Comparison of ENCODE assay signal across 8 cellular contexts in genomic region chr7:56373314-56373713, GRCh38.
DNase-seq lines count a peak whose midpoint lies in the region; ATAC-seq and TF ChIP-seq lines count a peak whose summit lies in the region.
"Not testable (repeated sequence)": the region's sequence is repeated elsewhere in the genome, so short reads cannot be mapped to it uniquely, and the experiment has no call there.

No MANE protein-coding gene starts in this region.

- not testable (repeated sequence) for H3K27ac ChIP-seq in MM.1S (ENCODE audit: low read length); right cardiac atrium (ENCODE audit: low read length)

- not testable (repeated sequence) for H3K9me2 ChIP-seq in MM.1S (replicated peaks; ENCODE audit: insufficient read depth, low read length)

- TF ChIP-seq CTCF in MM.1S (IDR thresholded peaks at IDR 0.05; ENCODE audit: low read length), result not testable (repeated sequence)

- H4K20me1 ChIP-seq in MM.1S (ENCODE audit: insufficient read depth, low read length), result not testable (repeated sequence)

- not testable (repeated sequence) for H3K9me3 ChIP-seq in MM.1S (replicated peaks; ENCODE audit: insufficient read depth, low read length); right cardiac atrium (ENCODE audit: control insufficient read depth, low read length)

- H2AFZ ChIP-seq in MM.1S (ENCODE audit: low read length), result not testable (repeated sequence)

- intact Hi-C loops in right cardiac atrium (cut with DNase I), result not testable (repeated sequence)

- CTCF ChIA-PET in activated CD4-positive, alpha-beta T cell treated with anti-CD3 and anti-CD28 coated beads, Interleukin-2, amount 10 ng/mL, durations not matched to agents 7 days and 5 days (lab: Charles Lee), result not testable (repeated sequence)

- H3K4me3 Mint-ChIP-seq in activated CD4-positive, alpha-beta T cell treated with anti-CD3 and anti-CD28 coated beads, Interleukin-2, amount 10 ng/mL, durations not matched to agents 7 days and 5 days, result not testable (repeated sequence)

- not testable (repeated sequence) for H3K36me3 ChIP-seq in MM.1S (replicated peaks; ENCODE audit: insufficient read depth, low read length)

- DNase-seq in CD1c-positive myeloid dendritic cell (ENCODE audit: extremely low spot score), result peak; percentile 11
- DNase-seq in MM.1S, result peak; percentile 36
- DNase-seq in activated CD4-positive, alpha-beta T cell treated with anti-CD3 and anti-CD28 coated beads, Interleukin-2, amount 10 ng/mL, durations not matched to agents 7 days and 5 days, result peak; percentile 58
- DNase-seq in activated gamma-delta T cell treated with anti-CD3 and anti-CD28 coated beads, Interleukin-2, amount 50 U/mL, for 16 hours (ENCODE audit: low read depth), result peak; percentile 51
- peak; percentile 59 for DNase-seq in effector CD4-positive, alpha-beta T cell
- peak; percentile 83 to 95 (median 92) for DNase-seq in right cardiac atrium
- DNase-seq in non-pigmented ciliary epithelial cell (ENCODE audit: low read depth), result peak; percentile 1
- DNase-seq in stimulated activated naive CD8-positive, alpha-beta T cell treated with anti-CD3 and anti-CD28 coated beads, Interleukin-15, Interleukin-2, amounts not matched to agents 100 U/mL and 50 U/mL, for 24 hours, result peak; percentile 57

- not testable (repeated sequence) for H3K4me1 ChIP-seq in MM.1S (ENCODE audit: low read length); right cardiac atrium (ENCODE audit: control insufficient read depth, insufficient read depth, low read length)

- H3K27me3 Mint-ChIP-seq in activated CD4-positive, alpha-beta T cell treated with anti-CD3 and anti-CD28 coated beads, Interleukin-2, amount 10 ng/mL, durations not matched to agents 7 days and 5 days, result not testable (repeated sequence)

- not testable (repeated sequence) for H3K36me3 Mint-ChIP-seq in activated CD4-positive, alpha-beta T cell treated with anti-CD3 and anti-CD28 coated beads, Interleukin-2, amount 10 ng/mL, durations not matched to agents 7 days and 5 days (ENCODE audit: low read depth)

- H3K9ac ChIP-seq in MM.1S (ENCODE audit: low read length), result not testable (repeated sequence)

- H3K4me3 ChIP-seq in MM.1S (ENCODE audit: low read length); right cardiac atrium (ENCODE audit: low read length): not testable (repeated sequence)

- not testable (repeated sequence) for H3F3A ChIP-seq in MM.1S (ENCODE audit: insufficient read depth, low read length)

- H3K4me1 Mint-ChIP-seq in activated CD4-positive, alpha-beta T cell treated with anti-CD3 and anti-CD28 coated beads, Interleukin-2, amount 10 ng/mL, durations not matched to agents 7 days and 5 days, result not testable (repeated sequence)

- H3K4me2 ChIP-seq in MM.1S (ENCODE audit: low read depth, low read length), result not testable (repeated sequence)

- not testable (repeated sequence) for H3K9me3 Mint-ChIP-seq in activated CD4-positive, alpha-beta T cell treated with anti-CD3 and anti-CD28 coated beads, Interleukin-2, amount 10 ng/mL, durations not matched to agents 7 days and 5 days

- 89% methylated on average over 11 of the region's 24 CpGs for WGBS in right cardiac atrium

- POLR2A ChIA-PET in activated CD4-positive, alpha-beta T cell treated with anti-CD3 and anti-CD28 coated beads, Interleukin-2, amount 10 ng/mL, durations not matched to agents 7 days and 5 days (lab: Charles Lee), result not testable (repeated sequence)

- not testable (repeated sequence) for H3K27me3 ChIP-seq in MM.1S (replicated peaks; ENCODE audit: insufficient read depth, low read length); right cardiac atrium (ENCODE audit: control insufficient read depth, insufficient read depth)

- ATAC-seq in right cardiac atrium; stimulated activated naive CD8-positive, alpha-beta T cell treated with anti-CD3 and anti-CD28 coated beads, Interleukin-15, Interleukin-2, amounts not matched to agents 100 U/mL and 50 U/mL, for 24 hours: not testable (repeated sequence)

- H3K27ac Mint-ChIP-seq in activated CD4-positive, alpha-beta T cell treated with anti-CD3 and anti-CD28 coated beads, Interleukin-2, amount 10 ng/mL, durations not matched to agents 7 days and 5 days, result not testable (repeated sequence)

- not testable (repeated sequence) for H3K79me2 ChIP-seq in MM.1S (ENCODE audit: low read length)

Comparison
In these comparisons a context has a peak if more than half of its experiments do, and no peak if none do; other contexts are left out.
1. DNase-seq: peak in every context shown above with its lines; median percentile 92 in right cardiac atrium; 59 in effector CD4-positive, alpha-beta T cell; 58 in activated CD4-positive, alpha-beta T cell treated with anti-CD3 and anti-CD28 coated beads, Interleukin-2, amount 10 ng/mL, durations not matched to agents 7 days and 5 days; 57 in stimulated activated naive CD8-positive, alpha-beta T cell treated with anti-CD3 and anti-CD28 coated beads, Interleukin-15, Interleukin-2, amounts not matched to agents 100 U/mL and 50 U/mL, for 24 hours; 51 in activated gamma-delta T cell treated with anti-CD3 and anti-CD28 coated beads, Interleukin-2, amount 50 U/mL, for 16 hours; 36 in MM.1S; 11 in CD1c-positive myeloid dendritic cell; 1 in non-pigmented ciliary epithelial cell.